In the genomic region with DNA sequence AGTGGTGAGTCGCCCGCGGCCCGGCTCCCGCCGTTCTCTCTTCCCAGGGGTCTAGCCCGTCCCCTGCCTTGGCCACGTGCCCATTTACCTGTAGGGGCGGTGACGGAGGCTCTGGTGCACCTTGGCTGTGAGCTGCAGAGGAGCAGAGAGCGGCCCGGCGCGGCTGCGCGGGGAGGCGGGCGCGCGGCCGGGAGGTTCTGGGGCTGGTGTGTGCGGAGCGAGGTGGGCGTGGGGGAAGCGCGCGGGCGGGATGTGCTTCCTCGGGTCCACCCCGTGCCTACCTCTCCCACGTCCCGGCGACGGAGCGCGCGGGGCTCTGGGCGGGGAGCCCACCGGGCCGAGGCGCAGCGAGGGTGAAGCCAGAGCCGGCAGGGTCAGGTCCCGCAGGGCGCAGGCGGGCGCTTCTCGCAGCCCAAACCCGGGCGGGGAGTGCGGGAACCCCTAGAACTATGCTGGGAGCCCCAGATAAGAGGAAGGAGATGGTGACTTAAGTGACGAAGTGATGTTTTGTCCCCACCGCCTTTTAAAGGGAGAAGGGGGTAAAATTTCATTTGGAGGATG, we compare ENCODE assay signal across 1 cellular context.
TF ChIP-seq lines count a peak whose summit lies in the region.

No MANE protein-coding gene starts in this region.

TF ChIP-seq in GM12878, 131 proteins besides CTCF, POLR2A, EP300 and RAD21:
- peak in 1 of 2 experiments; percentile 55; a peak in 1 of 4 replicates for TF ChIP-seq BHLHE40 (IDR thresholded peaks at IDR 0.05; ENCODE audit: borderline replicate concordance in 1 of 2, low read depth in 2 of 2, low read length in 1 of 2)
- TF ChIP-seq, protein P1, sequence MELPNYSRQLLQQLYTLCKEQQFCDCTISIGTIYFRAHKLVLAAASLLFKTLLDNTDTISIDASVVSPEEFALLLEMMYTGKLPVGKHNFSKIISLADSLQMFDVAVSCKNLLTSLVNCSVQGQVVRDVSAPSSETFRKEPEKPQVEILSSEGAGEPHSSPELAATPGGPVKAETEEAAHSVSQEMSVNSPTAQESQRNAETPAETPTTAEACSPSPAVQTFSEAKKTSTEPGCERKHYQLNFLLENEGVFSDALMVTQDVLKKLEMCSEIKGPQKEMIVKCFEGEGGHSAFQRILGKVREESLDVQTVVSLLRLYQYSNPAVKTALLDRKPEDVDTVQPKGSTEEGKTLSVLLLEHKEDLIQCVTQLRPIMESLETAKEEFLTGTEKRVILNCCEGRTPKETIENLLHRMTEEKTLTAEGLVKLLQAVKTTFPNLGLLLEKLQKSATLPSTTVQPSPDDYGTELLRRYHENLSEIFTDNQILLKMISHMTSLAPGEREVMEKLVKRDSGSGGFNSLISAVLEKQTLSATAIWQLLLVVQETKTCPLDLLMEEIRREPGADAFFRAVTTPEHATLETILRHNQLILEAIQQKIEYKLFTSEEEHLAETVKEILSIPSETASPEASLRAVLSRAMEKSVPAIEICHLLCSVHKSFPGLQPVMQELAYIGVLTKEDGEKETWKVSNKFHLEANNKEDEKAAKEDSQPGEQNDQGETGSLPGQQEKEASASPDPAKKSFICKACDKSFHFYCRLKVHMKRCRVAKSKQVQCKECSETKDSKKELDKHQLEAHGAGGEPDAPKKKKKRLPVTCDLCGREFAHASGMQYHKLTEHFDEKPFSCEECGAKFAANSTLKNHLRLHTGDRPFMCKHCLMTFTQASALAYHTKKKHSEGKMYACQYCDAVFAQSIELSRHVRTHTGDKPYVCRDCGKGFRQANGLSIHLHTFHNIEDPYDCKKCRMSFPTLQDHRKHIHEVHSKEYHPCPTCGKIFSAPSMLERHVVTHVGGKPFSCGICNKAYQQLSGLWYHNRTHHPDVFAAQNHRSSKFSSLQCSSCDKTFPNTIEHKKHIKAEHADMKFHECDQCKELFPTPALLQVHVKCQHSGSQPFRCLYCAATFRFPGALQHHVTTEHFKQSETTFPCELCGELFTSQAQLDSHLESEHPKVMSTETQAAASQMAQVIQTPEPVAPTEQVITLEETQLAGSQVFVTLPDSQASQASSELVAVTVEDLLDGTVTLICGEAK (IDR thresholded peaks at IDR 0.05; ENCODE audit: borderline replicate concordance) = no peak
- TF ChIP-seq BCL11A (IDR thresholded peaks at IDR 0.05; ENCODE audit: low read depth, low read length) = no peak
- no peak for TF ChIP-seq SREBF1 (IDR thresholded peaks at IDR 0.05; ENCODE audit: low read length)
- 0 out of 2 replicates have a peak, but pooled peaks have one; percentile 14 for TF ChIP-seq DPF2 (IDR thresholded peaks at IDR 0.05)
- TF ChIP-seq EGR1 (IDR thresholded peaks at IDR 0.05; ENCODE audit: borderline replicate concordance in 1 of 2, low read depth in 2 of 2, low read length in 2 of 2) = peak in 1 of 2 experiments; percentile 14; a peak in 1 of 3 replicates
- no peak for TF ChIP-seq JUNB (IDR thresholded peaks at IDR 0.05)
- peak; percentile 57; the same call in 1 of the 2 replicates for TF ChIP-seq BACH1 (IDR thresholded peaks at IDR 0.05; ENCODE audit: borderline replicate concordance)
- TF ChIP-seq SMAD1 (IDR thresholded peaks at IDR 0.05; ENCODE audit: low read depth, partially characterized antibody) = no peak
- TF ChIP-seq, protein P2, sequence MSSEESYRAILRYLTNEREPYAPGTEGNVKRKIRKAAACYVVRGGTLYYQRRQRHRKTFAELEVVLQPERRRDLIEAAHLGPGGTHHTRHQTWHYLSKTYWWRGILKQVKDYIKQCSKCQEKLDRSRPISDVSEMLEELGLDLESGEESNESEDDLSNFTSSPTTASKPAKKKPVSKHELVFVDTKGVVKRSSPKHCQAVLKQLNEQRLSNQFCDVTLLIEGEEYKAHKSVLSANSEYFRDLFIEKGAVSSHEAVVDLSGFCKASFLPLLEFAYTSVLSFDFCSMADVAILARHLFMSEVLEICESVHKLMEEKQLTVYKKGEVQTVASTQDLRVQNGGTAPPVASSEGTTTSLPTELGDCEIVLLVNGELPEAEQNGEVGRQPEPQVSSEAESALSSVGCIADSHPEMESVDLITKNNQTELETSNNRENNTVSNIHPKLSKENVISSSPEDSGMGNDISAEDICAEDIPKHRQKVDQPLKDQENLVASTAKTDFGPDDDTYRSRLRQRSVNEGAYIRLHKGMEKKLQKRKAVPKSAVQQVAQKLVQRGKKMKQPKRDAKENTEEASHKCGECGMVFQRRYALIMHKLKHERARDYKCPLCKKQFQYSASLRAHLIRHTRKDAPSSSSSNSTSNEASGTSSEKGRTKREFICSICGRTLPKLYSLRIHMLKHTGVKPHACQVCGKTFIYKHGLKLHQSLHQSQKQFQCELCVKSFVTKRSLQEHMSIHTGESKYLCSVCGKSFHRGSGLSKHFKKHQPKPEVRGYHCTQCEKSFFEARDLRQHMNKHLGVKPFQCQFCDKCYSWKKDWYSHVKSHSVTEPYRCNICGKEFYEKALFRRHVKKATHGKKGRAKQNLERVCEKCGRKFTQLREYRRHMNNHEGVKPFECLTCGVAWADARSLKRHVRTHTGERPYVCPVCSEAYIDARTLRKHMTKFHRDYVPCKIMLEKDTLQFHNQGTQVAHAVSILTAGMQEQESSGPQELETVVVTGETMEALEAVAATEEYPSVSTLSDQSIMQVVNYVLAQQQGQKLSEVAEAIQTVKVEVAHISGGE (CRISPR knock-in tag; IDR thresholded peaks at IDR 0.05) = no peak
- peak; percentile 25 for TF ChIP-seq USF1 (IDR thresholded peaks at IDR 0.05; ENCODE audit: borderline replicate concordance, extremely low read length, insufficient read depth, low read depth, low read length)
- no peak for TF ChIP-seq SMC3 (IDR thresholded peaks at IDR 0.05; ENCODE audit: borderline replicate concordance, low read length)
- peak; percentile 82; the same call in 1 of the 2 replicates for TF ChIP-seq LARP7 (IDR thresholded peaks at IDR 0.05)
- peak; percentile 38; the same call in 1 of the 2 replicates for TF ChIP-seq NKRF (conservative IDR thresholded peaks at IDR 0.05)
- TF ChIP-seq ZBTB4 (CRISPR knock-in tag; IDR thresholded peaks at IDR 0.05) = no peak
- no peak for TF ChIP-seq ATF7 (IDR thresholded peaks at IDR 0.05; ENCODE audit: low read depth)
- TF ChIP-seq YY1 (IDR thresholded peaks at IDR 0.05; ENCODE audit: low read depth, low read length) = no peak
- TF ChIP-seq ATF2 (IDR thresholded peaks at IDR 0.05; ENCODE audit: low read length) = no peak
- TF ChIP-seq GATAD2B (conservative IDR thresholded peaks at IDR 0.05; ENCODE audit: low read depth) = 0 out of 2 replicates have a peak, but pooled peaks have one; percentile 24
- no peak for TF ChIP-seq ZNF384 (IDR thresholded peaks at IDR 0.05; ENCODE audit: borderline replicate concordance, low read depth, low read length)
TF ChIP-seq in GM12878: peak in this region for 8.
